Comparison of ENCODE assay signal across 9 cellular contexts in the genomic region with DNA sequence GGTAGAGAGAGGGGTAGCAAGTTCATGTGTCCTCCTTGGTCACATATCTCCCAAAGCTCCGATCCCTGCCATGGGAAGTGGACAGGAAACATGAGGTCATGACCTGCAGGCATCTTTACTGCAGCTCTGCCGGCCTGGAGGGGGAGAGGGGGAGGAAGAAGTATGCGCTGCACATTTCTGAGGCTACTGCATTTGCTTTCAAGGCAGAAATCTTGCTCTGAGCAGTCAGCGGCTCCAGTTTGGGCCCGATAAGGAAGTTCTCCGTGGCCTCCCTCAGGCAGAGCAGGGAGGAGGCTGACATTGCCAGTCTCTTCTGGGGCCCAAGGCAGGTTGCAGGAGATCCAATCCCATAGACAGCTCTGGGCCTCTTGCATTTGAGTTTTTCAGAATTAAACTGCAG. TPM values are rescaled to one million over a fixed set of nuclear protein-coding genes. Genes with fewer than 3 reads are reported as not detected.
DNase-seq lines count a peak whose midpoint lies in the region; ATAC-seq, FAIRE-seq and TF ChIP-seq lines count a peak whose summit lies in the region.
"Had no signal": no experiment of that assay in that cellular context is flagged by ENCODE, and none has a peak within 500 bp of the region (broad histone marks: within the 10 kb centered on the region; RNA-seq: fewer than 3 reads in every experiment).

No MANE protein-coding gene starts in this region.

- peak overlapping the region; percentile 1; a peak in 1 of 4 replicates for H3K9ac ChIP-seq in K562 (ENCODE audit: insufficient read depth in 1 of 2, low read depth in 2 of 2, low read length in 2 of 2)
- no peak overlapping the region for H3K9ac ChIP-seq in SK-N-SH

- H3K79me2 ChIP-seq in K562 (ENCODE audit: control insufficient read depth, insufficient read depth, low read length) (peaks cover 34% of the 10 kb centered on the region), SK-N-SH (ENCODE audit: insufficient read depth) (peaks cover 16% of the 10 kb centered on the region)

- peaks cover 37 to 67% of the 10 kb centered on the region in 2 experiments for H3K4me1 ChIP-seq in K562 (replicated peaks in 1 of 2; ENCODE audit: control insufficient read depth in 2 of 2, insufficient read depth in 2 of 2, low read length in 2 of 2)
- peaks cover 0 to 29% of the 10 kb centered on the region in 2 experiments; a peak in 1 of 4 replicates for H3K4me1 ChIP-seq in SK-N-SH (ENCODE audit: control insufficient read depth in 1 of 2, insufficient read depth in 2 of 2, low read depth in 1 of 2, low read length in 1 of 2)

- H2AFZ ChIP-seq in K562 (ENCODE audit: low read depth, low read length) (peak overlapping the region; percentile 35), SK-N-SH (ENCODE audit: low read depth) (no peak overlapping the region)

- ATAC-seq in K562 = peak; percentile 29

- peak overlapping the region; percentile 65 for H3K4me2 ChIP-seq in K562 (ENCODE audit: insufficient read depth, low read length)
- no peak overlapping the region for H3K4me2 ChIP-seq in SK-N-SH

- peak overlapping the region; percentile 86 for H3K4me3 Mint-ChIP-seq in neural crest cell

- no peak for TF ChIP-seq CTCF in NB4 (IDR thresholded peaks at IDR 0.05; ENCODE audit: low read depth, low read length)
- no peak for TF ChIP-seq CTCF in K562 (IDR thresholded peaks at IDR 0.05 in 2 of 3, conservative IDR thresholded peaks at IDR 0.05 in 1 of 3; ENCODE audit: insufficient read depth in 2 of 3, low read depth in 1 of 3, low read length in 3 of 3)
- TF ChIP-seq CTCF in neural crest cell (conservative IDR thresholded peaks at IDR 0.05) = no peak
- no peak for TF ChIP-seq CTCF in SK-N-SH (IDR thresholded peaks at IDR 0.05)

- H3K36me3 Mint-ChIP-seq in neural crest cell (ENCODE audit: low read depth) = no peaks in the 10 kb centered on the region

- H3K27ac ChIP-seq in K562 (ENCODE audit: extremely low read depth, low read depth, low read length) = peak overlapping the region; percentile 53; the same call in 2 of the 3 replicates
- no peak overlapping the region for H3K27ac ChIP-seq in SK-N-SH (ENCODE audit: low read depth in 2 of 2, low read length in 1 of 2)

- H3K9me3 ChIP-seq in K562 (replicated peaks; ENCODE audit: control insufficient read depth, insufficient read depth, low read depth, low read length) (no peaks in the 10 kb centered on the region), SK-N-SH (no peaks in the 10 kb centered on the region)

- H3K9me2 ChIP-seq in SK-N-SH = no peaks in the 10 kb centered on the region

- peak; percentile 92 for FAIRE-seq in K562 (lab: Jason Lieb, UNC)

- no peaks in the 10 kb centered on the region for H3K9me3 Mint-ChIP-seq in neural crest cell

- H3K27me3 ChIP-seq in K562 (ENCODE audit: control insufficient read depth in 2 of 2, insufficient read depth in 2 of 2, low read length in 2 of 2) (peaks cover 3 to 10% of the 10 kb centered on the region in 2 experiments; a peak in 3 of 5 replicates), SK-N-SH (ENCODE audit: insufficient read depth) (no peaks in the 10 kb centered on the region)

- H3K27ac Mint-ChIP-seq in neural crest cell (ENCODE audit: unreplicated experiment) = peak overlapping the region; percentile 95

- BruUV-seq in K562 (replicated peaks; lab: Mats Ljungman, UMichigan) = no TSS peak

- intact Hi-C loops in K562 (cut with micrococcal nuclease) = loop anchor here (1.0 to 5.0 kb wide), 2 partner anchors 23 to 120 kb away; no protein-coding TSS in a partner anchor

- TF ChIP-seq RAD21 in K562 (CRISPR knock-in tag; conservative IDR thresholded peaks at IDR 0.05 in 1 of 2, IDR thresholded peaks at IDR 0.05 in 1 of 2) = peak in 1 of 2 experiments; percentile 38; a peak in 1 of 4 replicates
- TF ChIP-seq RAD21 in SK-N-SH (IDR thresholded peaks at IDR 0.05; ENCODE audit: low read length) = no peak

- no peaks in the 10 kb centered on the region for H3K9me1 ChIP-seq in K562 (ENCODE audit: control insufficient read depth, insufficient read depth, low read length)

- H3K4me1 Mint-ChIP-seq in neural crest cell = peaks cover 56% of the 10 kb centered on the region

- POLR2A ChIA-PET in K562 (lab: Yijun Ruan, JAX) (interaction anchor here (0.6 to 2.4 kb wide), 6 partner anchors 8 to 218 kb away, joined by 3 to 5 read pairs (median 4); no protein-coding TSS in a partner anchor), SK-N-SH (lab: Yijun Ruan, JAX) (interaction anchor here (1.2 to 3.1 kb wide), 3 partner anchors 20 to 25 kb away, joined by 4 to 20 read pairs (median 5); no protein-coding TSS in a partner anchor)

- 2% methylated on average over 6 of the region's 6 CpGs for WGBS in K562 (ENCODE audit: insufficient coverage, low coverage, missing lambda C conversion rate)
- 75% methylated on average over 6 of the region's 6 CpGs for WGBS in SK-N-SH (ENCODE audit: low lambda C conversion rate)

- H3K27me3 Mint-ChIP-seq in neural crest cell (ENCODE audit: low read depth) = peaks cover 7% of the 10 kb centered on the region

- H4K20me1 ChIP-seq in K562 (replicated peaks; ENCODE audit: control insufficient read depth, insufficient read depth, low read length) = peaks cover 9% of the 10 kb centered on the region; the same call in 1 of the 2 replicates
- H4K20me1 ChIP-seq in SK-N-SH (ENCODE audit: insufficient read depth) = no peaks in the 10 kb centered on the region

- peaks cover 14% of the 10 kb centered on the region for H3F3A ChIP-seq in SK-N-SH (replicated peaks; ENCODE audit: insufficient read depth)

- TF ChIP-seq EP300 in K562 (IDR thresholded peaks at IDR 0.05; ENCODE audit: low read length) (peak; percentile 25; the same call in 1 of the 2 replicates), SK-N-SH (IDR thresholded peaks at IDR 0.05; ENCODE audit: borderline replicate concordance in 1 of 2, low read depth in 1 of 2, low read length in 1 of 2) (no peak)

- no peak overlapping the region for H3K4me3 ChIP-seq in NB4 (ENCODE audit: low read depth, low read length)
- no peak overlapping the region for H3K4me3 ChIP-seq in K562
- H3K4me3 ChIP-seq in SK-N-SH (ENCODE audit: low read depth in 2 of 2, low read length in 1 of 2) = no peak overlapping the region

- TF ChIP-seq POLR2A in NB4 (IDR thresholded peaks at IDR 0.05; ENCODE audit: extremely low read depth, insufficient read length) (no peak), K562 (conservative IDR thresholded peaks at IDR 0.05) (no peak)

- H3K36me3 ChIP-seq in K562 (ENCODE audit: control insufficient read depth, insufficient read depth, low read length) (peaks cover 8% of the 10 kb centered on the region; the same call in 1 of the 3 replicates), SK-N-SH (replicated peaks in 1 of 2; ENCODE audit: control insufficient read depth in 1 of 2, insufficient read depth in 2 of 2, low read length in 1 of 2) (no peaks in the 10 kb centered on the region)

- CTCF ChIA-PET in K562 (lab: Yijun Ruan, JAX; ENCODE audit: low intra/inter-chr PET ratio) (interaction anchor here (3.9 kb wide), 1 partner anchor 23 kb away, joined by 41 read pairs; no protein-coding TSS in a partner anchor), SK-N-SH (lab: Yijun Ruan, JAX) (interaction anchor here (0.7 to 21.6 kb wide), 10 partner anchors 10 to 379 kb away, joined by 3 to 1361 read pairs (median 22); partner anchors contain the start of genes CD300H, GRIN2C, NAT9 and RAB37)

- in situ Hi-C loops in K562 (cut with MboI) = no loop called here

- DNase-seq in EL (peak; percentile 45), NB4 (ENCODE audit: low read depth) (peak; percentile 71), K562 (ENCODE audit: extremely low read depth in 1 of 4, low spot score in 3 of 4) (peak in 3 of 4 experiments; percentile 53 to 89 (median 76)), neural crest cell (ENCODE audit: low read depth, low spot score) (no peak), HuH-7.5 (ENCODE audit: low spot score) (no peak), HT-29 (ENCODE audit: low spot score) (no peak), NCI-H510A treated with DMSO at 0.1 percent for 48 hours (lab: John Stamatoyannopoulos, UW) (no peak), SK-N-SH (no peak)
- DNase-seq: NCI-H2171 treated with DMSO at 0.1 percent for 48 hours had no signal

RNA-seq across cellular contexts. Expression of gene NHERF1, which starts 1.5 kb away (rescaled TPM):
- total RNA-seq in K562 (2011; cell fraction: chromatin; rRNA removed; ENCODE audit: low replicate concordance) = 18.4 and 49.5 TPM in 2 replicates
- 26.0 and 28.6 TPM in 2 replicates for total RNA-seq in K562 (2011; cell fraction: nucleolus; rRNA removed)
- 29.0 and 37.5 TPM in 2 replicates for total RNA-seq in K562 (2011; cell fraction: nucleoplasm; rRNA removed)
- 35.5 and 51.8 TPM in 2 replicates for total RNA-seq in K562 (2014; rRNA removed)
- total RNA-seq in K562 (2014; rRNA removed; fragmentation: Illumina TruSeq; extraction: Trizol) = 23.8 and 30.5 TPM in 2 replicates
- total RNA-seq in K562 (2015; rRNA removed; fragmentation: Illumina TruSeq; extraction: Trizol) = 38.9 and 40.2 TPM in 2 replicates
- total RNA-seq in K562 (2021) = 79.9 and 88.0 TPM in 2 replicates
- 36.9 and 45.6 TPM in 2 replicates for polyA plus RNA-seq in K562 (2011; rRNA removed)
- polyA plus RNA-seq in K562 (2011; cell fraction: cytosol; rRNA removed) = 59.4 and 62.4 TPM in 2 replicates
- 36.7 and 44.4 TPM in 2 replicates for polyA plus RNA-seq in K562 (2011; cell fraction: nucleus; rRNA removed)
- 42.9 and 66.5 TPM in 2 replicates for polyA plus RNA-seq in K562 (2012)
- 64.8 and 78.7 TPM in 2 replicates for polyA plus RNA-seq in K562 (2014; fragmentation: Illumina TruSeq; extraction: Trizol)
- polyA plus RNA-seq in K562 (2014; fragmentation: Nextera tagmentation; extraction: Ambion mirVana) = 10 to 100 TPM; 11.4 to 20.6 TPM
- 44.9 and 50.1 TPM in 2 replicates for polyA plus RNA-seq in K562 (2014; rRNA removed)
- 29.5 and 44.1 TPM in 2 replicates for polyA minus RNA-seq in K562 (2011; rRNA and poly(A)+ RNA removed)
- polyA minus RNA-seq in K562 (2011; cell fraction: cytosol; rRNA and poly(A)+ RNA removed) = 35.7 and 39.5 TPM in 2 replicates
- polyA minus RNA-seq in K562 (2011; cell fraction: nucleus; rRNA and poly(A)+ RNA removed) = 8.5 and 9.6 TPM in 2 replicates
- total RNA-seq in neural crest cell = 51.7 and 52.2 TPM in 2 replicates
- total RNA-seq in HT-29 (2014; rRNA removed; shearing (Covaris generic)) = 298 and 304 TPM in 2 replicates
- 26.9 and 40.1 TPM in 2 replicates for polyA plus RNA-seq in SK-N-SH (2012; rRNA removed)
- polyA plus RNA-seq in SK-N-SH (2012; cell fraction: cytosol; rRNA removed) = 23.7 and 29.2 TPM in 2 replicates
- polyA plus RNA-seq in SK-N-SH (2012; cell fraction: nucleus; rRNA removed) = 21.2 and 25.9 TPM in 2 replicates

RNA-seq across cellular contexts. Expression of gene RAB37, which starts 9.9 kb away (rescaled TPM):
- total RNA-seq in K562 (2011; cell fraction: chromatin; rRNA removed; ENCODE audit: low replicate concordance) = not detected in 2 replicates
- total RNA-seq in K562 (2011; cell fraction: nucleolus; rRNA removed) = not detected in 2 replicates
- not detected in 2 replicates for total RNA-seq in K562 (2011; cell fraction: nucleoplasm; rRNA removed)
- not detected in 2 replicates for total RNA-seq in K562 (2014; rRNA removed)
- total RNA-seq in K562 (2014; rRNA removed; fragmentation: Illumina TruSeq; extraction: Trizol) = not detected in 2 replicates
- 0.11 and 0.23 TPM in 2 replicates for total RNA-seq in K562 (2015; rRNA removed; fragmentation: Illumina TruSeq; extraction: Trizol)
- 0.27 TPM in 1 of 2 replicates, not detected in the other for total RNA-seq in K562 (2021)
- 0.03 and 0.21 TPM in 2 replicates for polyA plus RNA-seq in K562 (2011; rRNA removed)
- polyA plus RNA-seq in K562 (2011; cell fraction: cytosol; rRNA removed) = 0.22 TPM in 1 of 2 replicates, not detected in the other
- 0.07 and 0.18 TPM in 2 replicates for polyA plus RNA-seq in K562 (2011; cell fraction: nucleus; rRNA removed)
- 0.19 and 0.22 TPM in 2 replicates for polyA plus RNA-seq in K562 (2012)
- polyA plus RNA-seq in K562 (2014; fragmentation: Illumina TruSeq; extraction: Trizol) = 0.04 and 0.12 TPM in 2 replicates
- under 1 TPM in 1 of 2 experiments, not detected in 1; 0.03 TPM for polyA plus RNA-seq in K562 (2014; fragmentation: Nextera tagmentation; extraction: Ambion mirVana)
- not detected in 2 replicates for polyA plus RNA-seq in K562 (2014; rRNA removed)
- 0.11 TPM in 1 of 2 replicates, not detected in the other for polyA minus RNA-seq in K562 (2011; rRNA and poly(A)+ RNA removed)
- not detected in 2 replicates for polyA minus RNA-seq in K562 (2011; cell fraction: cytosol; rRNA and poly(A)+ RNA removed)
- not detected in 2 replicates for polyA minus RNA-seq in K562 (2011; cell fraction: nucleus; rRNA and poly(A)+ RNA removed)
- not detected in 2 replicates for total RNA-seq in neural crest cell
- 0.55 and 1.0 TPM in 2 replicates for total RNA-seq in HT-29 (2014; rRNA removed; shearing (Covaris generic))
- polyA plus RNA-seq in SK-N-SH (2012; rRNA removed) = 0.13 and 0.25 TPM in 2 replicates
- polyA plus RNA-seq in SK-N-SH (2012; cell fraction: cytosol; rRNA removed) = 0.09 and 0.12 TPM in 2 replicates
- polyA plus RNA-seq in SK-N-SH (2012; cell fraction: nucleus; rRNA removed) = 0.26 and 0.31 TPM in 2 replicates

RNA-seq across cellular contexts. Expression of gene NAT9, which starts 29.2 kb away (rescaled TPM):
- 145 and 300 TPM in 2 replicates for total RNA-seq in K562 (2011; cell fraction: chromatin; rRNA removed; ENCODE audit: low replicate concordance)
- total RNA-seq in K562 (2011; cell fraction: nucleolus; rRNA removed) = 204 and 205 TPM in 2 replicates
- 164 and 167 TPM in 2 replicates for total RNA-seq in K562 (2011; cell fraction: nucleoplasm; rRNA removed)
- total RNA-seq in K562 (2014; rRNA removed) = 28.8 and 31.9 TPM in 2 replicates
- total RNA-seq in K562 (2014; rRNA removed; fragmentation: Illumina TruSeq; extraction: Trizol) = 28.3 and 42.2 TPM in 2 replicates
- 39.4 and 40.8 TPM in 2 replicates for total RNA-seq in K562 (2015; rRNA removed; fragmentation: Illumina TruSeq; extraction: Trizol)
- total RNA-seq in K562 (2021) = 56.8 and 63.6 TPM in 2 replicates
- polyA plus RNA-seq in K562 (2011; rRNA removed) = 42.4 and 52.0 TPM in 2 replicates
- polyA plus RNA-seq in K562 (2011; cell fraction: cytosol; rRNA removed) = 38.3 and 39.8 TPM in 2 replicates
- 305 and 323 TPM in 2 replicates for polyA plus RNA-seq in K562 (2011; cell fraction: nucleus; rRNA removed)
- polyA plus RNA-seq in K562 (2012) = 49.7 and 52.4 TPM in 2 replicates
- 37.1 and 39.9 TPM in 2 replicates for polyA plus RNA-seq in K562 (2014; fragmentation: Illumina TruSeq; extraction: Trizol)
- polyA plus RNA-seq in K562 (2014; fragmentation: Nextera tagmentation; extraction: Ambion mirVana) = 1 to 10 TPM; 4.2 to 5.9 TPM
- polyA plus RNA-seq in K562 (2014; rRNA removed) = 59.9 and 63.8 TPM in 2 replicates
- polyA minus RNA-seq in K562 (2011; rRNA and poly(A)+ RNA removed) = 30.1 and 37.1 TPM in 2 replicates
- polyA minus RNA-seq in K562 (2011; cell fraction: cytosol; rRNA and poly(A)+ RNA removed) = 9.9 and 11.5 TPM in 2 replicates
- polyA minus RNA-seq in K562 (2011; cell fraction: nucleus; rRNA and poly(A)+ RNA removed) = 60.3 and 89.4 TPM in 2 replicates
- 66.9 and 67.7 TPM in 2 replicates for total RNA-seq in neural crest cell
- total RNA-seq in HT-29 (2014; rRNA removed; shearing (Covaris generic)) = 49.5 and 50.4 TPM in 2 replicates
- polyA plus RNA-seq in SK-N-SH (2012; rRNA removed) = 117 and 190 TPM in 2 replicates
- 38.1 and 64.6 TPM in 2 replicates for polyA plus RNA-seq in SK-N-SH (2012; cell fraction: cytosol; rRNA removed)
- polyA plus RNA-seq in SK-N-SH (2012; cell fraction: nucleus; rRNA removed) = 744 and 872 TPM in 2 replicates

RNA-seq across cellular contexts. Expression of gene CD300LF, which starts 34.2 kb away (rescaled TPM):
- total RNA-seq in K562 (2011; cell fraction: chromatin; rRNA removed; ENCODE audit: low replicate concordance) = not detected in 2 replicates
- not detected in 2 replicates for total RNA-seq in K562 (2011; cell fraction: nucleolus; rRNA removed)
- not detected in 2 replicates for total RNA-seq in K562 (2011; cell fraction: nucleoplasm; rRNA removed)
- total RNA-seq in K562 (2014; rRNA removed) (not detected in 2 replicates), K562 (2014; rRNA removed; fragmentation: Illumina TruSeq; extraction: Trizol) (not detected in 2 replicates), K562 (2015; rRNA removed; fragmentation: Illumina TruSeq; extraction: Trizol) (not detected in 2 replicates), K562 (2021) (not detected in 2 replicates), neural crest cell (not detected in 2 replicates)
- polyA plus RNA-seq in K562 (2011; rRNA removed) (not detected in 2 replicates), K562 (2014; fragmentation: Illumina TruSeq; extraction: Trizol) (not detected in 2 replicates), K562 (2014; fragmentation: Nextera tagmentation; extraction: Ambion mirVana) (not detected), K562 (2014; rRNA removed) (not detected in 2 replicates), SK-N-SH (2012; rRNA removed) (not detected in 2 replicates)
- polyA plus RNA-seq in K562 (2011; cell fraction: cytosol; rRNA removed) = not detected in 2 replicates
- not detected in 2 replicates for polyA plus RNA-seq in K562 (2011; cell fraction: nucleus; rRNA removed)
- polyA plus RNA-seq in K562 (2012) = not detected in 2 replicates
- polyA minus RNA-seq in K562 (2011; rRNA and poly(A)+ RNA removed) = not detected in 2 replicates
- not detected in 2 replicates for polyA minus RNA-seq in K562 (2011; cell fraction: cytosol; rRNA and poly(A)+ RNA removed)
- not detected in 2 replicates for polyA minus RNA-seq in K562 (2011; cell fraction: nucleus; rRNA and poly(A)+ RNA removed)
- total RNA-seq in HT-29 (2014; rRNA removed; shearing (Covaris generic)) = not detected in 2 replicates
- not detected in 2 replicates for polyA plus RNA-seq in SK-N-SH (2012; cell fraction: cytosol; rRNA removed)
- polyA plus RNA-seq in SK-N-SH (2012; cell fraction: nucleus; rRNA removed) = not detected in 2 replicates

Comparison
In these comparisons a context has a peak if more than half of its experiments do, and no peak if none do; other contexts are left out.
1. DNase-seq: peak in EL (single experiment), NB4 (single experiment) and K562 (3 of 4); none in neural crest cell (single experiment), HuH-7.5 (single experiment), HT-29 (single experiment), NCI-H510A treated with DMSO at 0.1 percent for 48 hours (single experiment) and SK-N-SH (single experiment).